18 cellular contexts compared by ENCODE assay signal in the genomic region with DNA sequence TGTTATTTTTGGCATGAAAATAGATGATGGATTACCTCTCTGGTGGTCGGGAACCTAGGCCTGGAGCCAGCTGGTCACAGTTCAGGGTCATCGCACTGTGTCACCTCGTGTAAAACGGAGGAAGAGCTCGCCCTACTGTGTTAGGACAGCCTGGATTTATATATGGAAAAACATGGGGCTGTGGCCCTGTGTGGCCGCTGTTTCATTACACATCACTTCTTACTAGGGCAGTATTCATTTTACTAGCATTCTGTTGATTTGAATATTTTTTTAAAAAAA.
DNase-seq lines count a peak whose midpoint lies in the region; ATAC-seq and TF ChIP-seq lines count a peak whose summit lies in the region.
"Had no signal": no experiment of that assay in that cellular context is flagged by ENCODE, and none has a peak within 500 bp of the region (broad histone marks: within the 10 kb centered on the region; RNA-seq: fewer than 3 reads in every experiment).

No MANE protein-coding gene starts in this region.

- H3K27ac Mint-ChIP-seq in brain (peak overlapping the region in 4 of 5 experiments; percentile 6 to 89 (median 72)), mesothelial cell of epicardium (peak overlapping the region; percentile 35)
- H3K27ac Mint-ChIP-seq: CD4-positive, CD25-positive, alpha-beta regulatory T cell had no signal

- CTCF ChIA-PET in IMR-90 (lab: Yijun Ruan, JAX) = no interaction called here

- H3K9ac ChIP-seq in IMR-90 (ENCODE audit: low read depth, low read length) = no peak overlapping the region
- peak overlapping the region; percentile 70 for H3K9ac ChIP-seq in skeletal muscle satellite cell (ENCODE audit: low read depth, low read length)

- H2BK20ac ChIP-seq in IMR-90 (ENCODE audit: low read depth, low read length) = peak overlapping the region; percentile 100

- H2AK9ac ChIP-seq in IMR-90 (replicated peaks; ENCODE audit: low read depth, low read length, poor library complexity) = peak overlapping the region; percentile 71

- peak overlapping the region; percentile 99; a peak in 3 of 4 replicates for H4K8ac ChIP-seq in IMR-90 (ENCODE audit: low read depth in 2 of 2, low read length in 2 of 2)

- H3K79me1 ChIP-seq in IMR-90 (ENCODE audit: low read depth in 1 of 2, low read length in 2 of 2) = peaks cover 0 to 29% of the 10 kb centered on the region in 2 experiments; a peak in 2 of 4 replicates

- peak overlapping the region; percentile 100; the same call in 2 of the 3 replicates for H2BK15ac ChIP-seq in IMR-90 (ENCODE audit: low read depth, low read length)

- H3K23ac ChIP-seq in IMR-90 (ENCODE audit: low read depth, low read length) = peak overlapping the region; percentile 12; the same call in 1 of the 2 replicates

- no peak overlapping the region for H3K56ac ChIP-seq in IMR-90 (ENCODE audit: extremely low read depth, insufficient read depth, low read length)

- H4K5ac ChIP-seq in IMR-90 (ENCODE audit: low read depth, low read length) = peak overlapping the region; percentile 32; the same call in 1 of the 2 replicates

- in situ Hi-C loops in IMR-90 (cut with MboI; ENCODE audit: low sequenced_read_pairs) = no loop called here

- no peaks in the 10 kb centered on the region for H4K20me1 ChIP-seq in IMR-90 (ENCODE audit: insufficient read depth, low read length)

- peak overlapping the region; percentile 96 for H3K14ac ChIP-seq in IMR-90 (replicated peaks; ENCODE audit: low read depth, low read length)

- TF ChIP-seq POLR2A in IMR-90 (IDR thresholded peaks at IDR 0.05; ENCODE audit: low read depth, low read length) = no peak

- H4K91ac ChIP-seq in IMR-90 (ENCODE audit: insufficient read depth, low read depth, low read length) = peak overlapping the region; percentile 100

- POLR2A ChIA-PET in IMR-90 (lab: Charles Lee; ENCODE audit: unreplicated experiment) = no interaction called here

- BruUV-seq in IMR-90 (replicated peaks; lab: Mats Ljungman, UMichigan) = no TSS peak

- no peak overlapping the region for H3K27ac ChIP-seq in IMR-90 (ENCODE audit: insufficient read depth, low read length)
- H3K27ac ChIP-seq: HL-60 had no signal

- H3K36me3 ChIP-seq in IMR-90 (ENCODE audit: control insufficient read depth, insufficient read depth, low read length) (no peaks in the 10 kb centered on the region), skeletal muscle satellite cell (ENCODE audit: insufficient read depth, low read length) (no peaks in the 10 kb centered on the region)
- H3K36me3 ChIP-seq: BE2C had no signal

- no peaks in the 10 kb centered on the region for H3K27me3 ChIP-seq in IMR-90 (ENCODE audit: control insufficient read depth, insufficient read depth, low read length)
- no peaks in the 10 kb centered on the region for H3K27me3 ChIP-seq in skeletal muscle satellite cell (ENCODE audit: control insufficient read depth, insufficient read depth, low read length)
- H3K27me3 ChIP-seq: BE2C had no signal

- H3K4me2 ChIP-seq in IMR-90 (ENCODE audit: low read depth, low read length) = no peak overlapping the region
- H3K4me2 ChIP-seq in skeletal muscle satellite cell (ENCODE audit: low read length) = no peak overlapping the region

- H3K4me3 Mint-ChIP-seq in brain = peak overlapping the region in 1 of 5 experiments; percentile 1
- H3K4me3 Mint-ChIP-seq in mesothelial cell of epicardium = no peak overlapping the region
- H3K4me3 Mint-ChIP-seq: CD4-positive, CD25-positive, alpha-beta regulatory T cell had no signal

- H3K9me3 Mint-ChIP-seq in brain (peaks cover 0 to 5% (median 0%) of the 10 kb centered on the region in 5 experiments), mesothelial cell of epicardium (no peaks in the 10 kb centered on the region)
- H3K9me3 Mint-ChIP-seq: CD4-positive, CD25-positive, alpha-beta regulatory T cell had no signal

- no peaks in the 10 kb centered on the region for H3K36me3 Mint-ChIP-seq in brain
- H3K36me3 Mint-ChIP-seq in mesothelial cell of epicardium = no peaks in the 10 kb centered on the region
- H3K36me3 Mint-ChIP-seq: CD4-positive, CD25-positive, alpha-beta regulatory T cell had no signal

- no peak for DNase-seq in IMR-90
- DNase-seq in mesothelial cell of epicardium (ENCODE audit: low spot score in 2 of 2, unreplicated experiment in 2 of 2) = no peak
- DNase-seq in GM19240 (ENCODE audit: insufficient read length, low spot score) = no peak
- DNase-seq in NCI-H446 (lab: John Stamatoyannopoulos, UW) = no peak
- no peak for DNase-seq in NCI-H2171 (lab: John Stamatoyannopoulos, UW)
- DNase-seq: CD4-positive, CD25-positive, alpha-beta regulatory T cell; GF-D8; KG1; NCI-H1436; NCI-H1930; NCI-H226; NCI-H774; NK-92 treated with Interleukin-12 subunit alpha and Interleukin-12 subunit beta, amount 100 ng/mL, for 24 hours had no signal

- H3K18ac ChIP-seq in IMR-90 (ENCODE audit: low read depth, low read length) = peak overlapping the region; percentile 52

- TF ChIP-seq CTCF in IMR-90 (conservative IDR thresholded peaks at IDR 0.05; ENCODE audit: low read depth, low read length) = no peak
- no peak for TF ChIP-seq CTCF in brain (conservative IDR thresholded peaks at IDR 0.05)
- no peak for TF ChIP-seq CTCF in mesothelial cell of epicardium (IDR thresholded peaks at IDR 0.05; ENCODE audit: unreplicated experiment)

- intact Hi-C loops in IMR-90 (cut with micrococcal nuclease) = no loop called here

- dilution Hi-C loops in IMR-90 (cut with HindIII; ENCODE audit: low sequenced_read_pairs, unreplicated experiment) = no loop called here

- H2AK5ac ChIP-seq in IMR-90 (ENCODE audit: low read depth, low read length) = peak overlapping the region; percentile 100

- H3K4me3 ChIP-seq in IMR-90 (ENCODE audit: insufficient read depth, low read depth, low read length) (no peak overlapping the region), skeletal muscle satellite cell (ENCODE audit: low read length) (no peak overlapping the region)

- no peak for ATAC-seq in IMR-90 (ENCODE audit: low read depth)
- ATAC-seq: HepG2 had no signal

- peak overlapping the region; percentile 71 for H2AFZ ChIP-seq in IMR-90 (replicated peaks; ENCODE audit: low read length, poor library complexity)

- no peak for TF ChIP-seq RAD21 in IMR-90 (IDR thresholded peaks at IDR 0.05; ENCODE audit: low read length)

- peaks cover 30% of the 10 kb centered on the region for H3K9me1 ChIP-seq in IMR-90 (ENCODE audit: insufficient read depth, low read length)

- H2BK120ac ChIP-seq in IMR-90 (ENCODE audit: low read depth, low read length) = peak overlapping the region; percentile 100

- H3K9me3 ChIP-seq in IMR-90 (ENCODE audit: control insufficient read depth, insufficient read depth, low read length) = no peaks in the 10 kb centered on the region
- no peaks in the 10 kb centered on the region for H3K9me3 ChIP-seq in skeletal muscle satellite cell (replicated peaks; ENCODE audit: low read length)
- H3K9me3 ChIP-seq: BE2C had no signal

- H3K4ac ChIP-seq in IMR-90 (ENCODE audit: low read depth, low read length) = peak overlapping the region; percentile 100

- H3K4me1 Mint-ChIP-seq in brain (peaks cover 89% of the 10 kb centered on the region), mesothelial cell of epicardium (peaks cover 33% of the 10 kb centered on the region)

- peak overlapping the region; percentile 100 for H2BK5ac ChIP-seq in IMR-90 (ENCODE audit: low read depth, low read length, poor library complexity, severe bottlenecking)

- WGBS in IMR-90 (ENCODE audit: extremely low coverage in 2 of 2, insufficient read length in 1 of 2), 2 experiments = no CpG with 5 or more reads among the region's 6 CpGs

- H3K4me1 ChIP-seq in IMR-90 (ENCODE audit: control insufficient read depth, insufficient read depth, low read length) (peaks cover 36% of the 10 kb centered on the region), skeletal muscle satellite cell (ENCODE audit: control insufficient read depth, insufficient read depth, low read length) (peaks cover 53% of the 10 kb centered on the region)

- H3K27me3 Mint-ChIP-seq in brain = peaks cover 6% of the 10 kb centered on the region
- H3K27me3 Mint-ChIP-seq in mesothelial cell of epicardium (ENCODE audit: low read depth) = peaks cover 18% of the 10 kb centered on the region

TF ChIP-seq in IMR-90, 13 proteins besides CTCF, POLR2A, EP300 and RAD21:
- no peak for TF ChIP-seq SMC3 (IDR thresholded peaks at IDR 0.05; ENCODE audit: low read depth, low read length)
- TF ChIP-seq BHLHE40 (IDR thresholded peaks at IDR 0.05; ENCODE audit: low read depth, low read length) = no peak
- no peak for TF ChIP-seq RCOR1 (IDR thresholded peaks at IDR 0.05; ENCODE audit: insufficient replicate concordance, low read length)
- TF ChIP-seq CHD1 (IDR thresholded peaks at IDR 0.05; ENCODE audit: low read depth, low read length) = no peak
- TF ChIP-seq CEBPB (IDR thresholded peaks at IDR 0.05; ENCODE audit: low read depth, low read length) = no peak
- no peak for TF ChIP-seq RFX5 (IDR thresholded peaks at IDR 0.05; ENCODE audit: low read depth, low read length)
- no peak for TF ChIP-seq MAFK (IDR thresholded peaks at IDR 0.05; ENCODE audit: low read depth, low read length)
- TF ChIP-seq MXI1 (IDR thresholded peaks at IDR 0.05; ENCODE audit: borderline replicate concordance, low read depth, low read length) = no peak
TF ChIP-seq in IMR-90: peak in this region for 0.
